ENCODE assay signal across 1 cellular context in the genomic region with DNA sequence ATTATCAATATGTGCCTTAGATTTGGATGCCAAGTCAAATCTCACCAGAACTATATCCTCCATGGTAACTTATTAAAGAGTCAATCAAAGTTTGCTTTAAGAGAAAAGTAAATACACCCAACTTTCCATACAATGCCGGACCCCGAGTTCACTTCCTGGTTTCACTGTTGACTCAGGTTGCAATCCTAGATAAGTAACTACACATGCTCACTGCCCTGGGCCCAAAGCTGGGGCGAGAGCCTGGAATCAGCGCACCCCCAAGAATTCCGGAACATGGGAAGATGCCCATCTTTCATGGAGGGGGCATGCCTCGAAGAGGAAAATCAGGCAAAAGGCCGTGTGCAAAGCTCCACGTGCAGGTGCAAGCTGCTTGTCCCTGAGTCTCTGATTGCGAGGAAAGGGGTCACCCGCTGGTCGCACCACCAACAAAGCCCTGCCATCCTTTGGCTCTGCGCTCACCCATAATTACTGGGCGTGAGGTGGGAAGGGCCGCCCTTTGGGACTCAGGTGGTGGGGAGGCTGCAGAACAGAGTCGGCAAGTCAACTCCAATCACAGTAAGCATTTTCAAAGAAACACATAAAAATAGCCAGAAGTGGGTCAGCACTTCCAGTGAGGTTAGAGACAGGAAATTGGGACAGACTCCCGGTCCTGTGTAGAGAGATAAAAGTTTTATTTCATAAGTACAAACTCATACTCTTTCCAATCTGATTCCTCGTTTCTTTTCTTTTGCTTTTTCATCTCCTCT.
TF ChIP-seq lines count a peak whose summit lies in the region.

No MANE protein-coding gene starts in this region.

TF ChIP-seq in GM12878, 131 proteins besides CTCF, POLR2A, EP300 and RAD21 (continued from another document and continues in another):
- no peak for TF ChIP-seq ZBTB40 (IDR thresholded peaks at IDR 0.05; ENCODE audit: borderline replicate concordance)
- TF ChIP-seq, protein P1, sequence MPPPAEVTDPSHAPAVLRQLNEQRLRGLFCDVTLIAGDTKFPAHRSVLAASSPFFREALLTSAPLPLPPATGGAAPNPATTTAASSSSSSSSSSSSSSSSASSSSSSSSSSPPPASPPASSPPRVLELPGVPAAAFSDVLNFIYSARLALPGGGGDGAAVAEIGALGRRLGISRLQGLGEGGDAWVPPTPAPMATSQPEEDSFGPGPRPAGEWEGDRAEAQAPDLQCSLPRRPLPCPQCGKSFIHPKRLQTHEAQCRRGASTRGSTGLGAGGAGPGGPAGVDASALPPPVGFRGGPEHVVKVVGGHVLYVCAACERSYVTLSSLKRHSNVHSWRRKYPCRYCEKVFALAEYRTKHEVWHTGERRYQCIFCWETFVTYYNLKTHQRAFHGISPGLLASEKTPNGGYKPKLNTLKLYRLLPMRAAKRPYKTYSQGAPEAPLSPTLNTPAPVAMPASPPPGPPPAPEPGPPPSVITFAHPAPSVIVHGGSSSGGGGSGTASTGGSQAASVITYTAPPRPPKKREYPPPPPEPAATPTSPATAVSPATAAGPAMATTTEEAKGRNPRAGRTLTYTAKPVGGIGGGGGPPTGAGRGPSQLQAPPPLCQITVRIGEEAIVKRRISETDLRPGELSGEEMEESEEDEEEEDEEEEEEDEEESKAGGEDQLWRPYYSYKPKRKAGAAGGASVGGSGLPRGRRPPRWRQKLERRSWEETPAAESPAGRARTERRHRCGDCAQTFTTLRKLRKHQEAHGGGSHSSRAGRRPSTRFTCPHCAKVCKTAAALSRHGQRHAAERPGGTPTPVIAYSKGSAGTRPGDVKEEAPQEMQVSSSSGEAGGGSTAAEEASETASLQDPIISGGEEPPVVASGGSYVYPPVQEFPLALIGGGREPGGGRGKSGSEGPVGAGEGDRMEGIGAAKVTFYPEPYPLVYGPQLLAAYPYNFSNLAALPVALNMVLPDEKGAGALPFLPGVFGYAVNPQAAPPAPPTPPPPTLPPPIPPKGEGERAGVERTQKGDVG (CRISPR knock-in tag; IDR thresholded peaks at IDR 0.05) = no peak
- TF ChIP-seq LARP7 (IDR thresholded peaks at IDR 0.05) = 0 out of 2 replicates have a peak, but pooled peaks have one; percentile 39
- TF ChIP-seq TBL1XR1 (IDR thresholded peaks at IDR 0.05; ENCODE audit: low read depth, low read length) = no peak
- no peak for TF ChIP-seq CHD2 (IDR thresholded peaks at IDR 0.05; ENCODE audit: borderline replicate concordance, low read depth, low read length)
- TF ChIP-seq CREM (IDR thresholded peaks at IDR 0.05; ENCODE audit: low read depth) = no peak
- TF ChIP-seq, protein P2, sequence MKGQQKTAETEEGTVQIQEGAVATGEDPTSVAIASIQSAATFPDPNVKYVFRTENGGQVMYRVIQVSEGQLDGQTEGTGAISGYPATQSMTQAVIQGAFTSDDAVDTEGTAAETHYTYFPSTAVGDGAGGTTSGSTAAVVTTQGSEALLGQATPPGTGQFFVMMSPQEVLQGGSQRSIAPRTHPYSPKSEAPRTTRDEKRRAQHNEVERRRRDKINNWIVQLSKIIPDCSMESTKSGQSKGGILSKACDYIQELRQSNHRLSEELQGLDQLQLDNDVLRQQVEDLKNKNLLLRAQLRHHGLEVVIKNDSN (IDR thresholded peaks at IDR 0.05; ENCODE audit: borderline replicate concordance, extremely low read length, insufficient read depth, low read depth, low read length) = no peak
- TF ChIP-seq EED (IDR thresholded peaks at IDR 0.05; ENCODE audit: low read depth) = peak; percentile 89
- no peak for TF ChIP-seq SMAD1 (IDR thresholded peaks at IDR 0.05; ENCODE audit: low read depth, partially characterized antibody)
- no peak for TF ChIP-seq MEF2B (IDR thresholded peaks at IDR 0.05; ENCODE audit: partially characterized antibody, poor library complexity, severe bottlenecking)
- TF ChIP-seq NR2C2 (IDR thresholded peaks at IDR 0.05; ENCODE audit: borderline replicate concordance, control insufficient read depth, insufficient read length, low read depth) = no peak
- TF ChIP-seq NBN (IDR thresholded peaks at IDR 0.05) = no peak
- TF ChIP-seq SP1 (IDR thresholded peaks at IDR 0.05; ENCODE audit: low read depth, low read length) = no peak
- no peak for TF ChIP-seq RELA (IDR thresholded peaks at IDR 0.05; ENCODE audit: borderline replicate concordance, partially characterized antibody)
- TF ChIP-seq SIN3A (IDR thresholded peaks at IDR 0.05; ENCODE audit: low read depth, low read length) = no peak
- TF ChIP-seq KLF5 (IDR thresholded peaks at IDR 0.05; ENCODE audit: partially characterized antibody) = no peak
- TF ChIP-seq, protein P3, sequence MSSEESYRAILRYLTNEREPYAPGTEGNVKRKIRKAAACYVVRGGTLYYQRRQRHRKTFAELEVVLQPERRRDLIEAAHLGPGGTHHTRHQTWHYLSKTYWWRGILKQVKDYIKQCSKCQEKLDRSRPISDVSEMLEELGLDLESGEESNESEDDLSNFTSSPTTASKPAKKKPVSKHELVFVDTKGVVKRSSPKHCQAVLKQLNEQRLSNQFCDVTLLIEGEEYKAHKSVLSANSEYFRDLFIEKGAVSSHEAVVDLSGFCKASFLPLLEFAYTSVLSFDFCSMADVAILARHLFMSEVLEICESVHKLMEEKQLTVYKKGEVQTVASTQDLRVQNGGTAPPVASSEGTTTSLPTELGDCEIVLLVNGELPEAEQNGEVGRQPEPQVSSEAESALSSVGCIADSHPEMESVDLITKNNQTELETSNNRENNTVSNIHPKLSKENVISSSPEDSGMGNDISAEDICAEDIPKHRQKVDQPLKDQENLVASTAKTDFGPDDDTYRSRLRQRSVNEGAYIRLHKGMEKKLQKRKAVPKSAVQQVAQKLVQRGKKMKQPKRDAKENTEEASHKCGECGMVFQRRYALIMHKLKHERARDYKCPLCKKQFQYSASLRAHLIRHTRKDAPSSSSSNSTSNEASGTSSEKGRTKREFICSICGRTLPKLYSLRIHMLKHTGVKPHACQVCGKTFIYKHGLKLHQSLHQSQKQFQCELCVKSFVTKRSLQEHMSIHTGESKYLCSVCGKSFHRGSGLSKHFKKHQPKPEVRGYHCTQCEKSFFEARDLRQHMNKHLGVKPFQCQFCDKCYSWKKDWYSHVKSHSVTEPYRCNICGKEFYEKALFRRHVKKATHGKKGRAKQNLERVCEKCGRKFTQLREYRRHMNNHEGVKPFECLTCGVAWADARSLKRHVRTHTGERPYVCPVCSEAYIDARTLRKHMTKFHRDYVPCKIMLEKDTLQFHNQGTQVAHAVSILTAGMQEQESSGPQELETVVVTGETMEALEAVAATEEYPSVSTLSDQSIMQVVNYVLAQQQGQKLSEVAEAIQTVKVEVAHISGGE (CRISPR knock-in tag; IDR thresholded peaks at IDR 0.05) = no peak
- TF ChIP-seq MLLT1 (IDR thresholded peaks at IDR 0.05) = 0 out of 2 replicates have a peak, but pooled peaks have one; percentile 32
- no peak for TF ChIP-seq IRF4 (IDR thresholded peaks at IDR 0.05; ENCODE audit: low read depth, low read length)
- TF ChIP-seq IKZF2 (IDR thresholded peaks at IDR 0.05) = peak; percentile 90
- TF ChIP-seq CBX5 (IDR thresholded peaks at IDR 0.05; ENCODE audit: low read depth) = no peak
- no peak for TF ChIP-seq ZSCAN29 (IDR thresholded peaks at IDR 0.05)
- TF ChIP-seq, protein P4, sequence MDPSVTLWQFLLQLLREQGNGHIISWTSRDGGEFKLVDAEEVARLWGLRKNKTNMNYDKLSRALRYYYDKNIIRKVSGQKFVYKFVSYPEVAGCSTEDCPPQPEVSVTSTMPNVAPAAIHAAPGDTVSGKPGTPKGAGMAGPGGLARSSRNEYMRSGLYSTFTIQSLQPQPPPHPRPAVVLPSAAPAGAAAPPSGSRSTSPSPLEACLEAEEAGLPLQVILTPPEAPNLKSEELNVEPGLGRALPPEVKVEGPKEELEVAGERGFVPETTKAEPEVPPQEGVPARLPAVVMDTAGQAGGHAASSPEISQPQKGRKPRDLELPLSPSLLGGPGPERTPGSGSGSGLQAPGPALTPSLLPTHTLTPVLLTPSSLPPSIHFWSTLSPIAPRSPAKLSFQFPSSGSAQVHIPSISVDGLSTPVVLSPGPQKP (IDR thresholded peaks at IDR 0.05; ENCODE audit: low read depth, low read length) = 0 out of 2 replicates have a peak, but pooled peaks have one; percentile 7
- TF ChIP-seq, protein P5, sequence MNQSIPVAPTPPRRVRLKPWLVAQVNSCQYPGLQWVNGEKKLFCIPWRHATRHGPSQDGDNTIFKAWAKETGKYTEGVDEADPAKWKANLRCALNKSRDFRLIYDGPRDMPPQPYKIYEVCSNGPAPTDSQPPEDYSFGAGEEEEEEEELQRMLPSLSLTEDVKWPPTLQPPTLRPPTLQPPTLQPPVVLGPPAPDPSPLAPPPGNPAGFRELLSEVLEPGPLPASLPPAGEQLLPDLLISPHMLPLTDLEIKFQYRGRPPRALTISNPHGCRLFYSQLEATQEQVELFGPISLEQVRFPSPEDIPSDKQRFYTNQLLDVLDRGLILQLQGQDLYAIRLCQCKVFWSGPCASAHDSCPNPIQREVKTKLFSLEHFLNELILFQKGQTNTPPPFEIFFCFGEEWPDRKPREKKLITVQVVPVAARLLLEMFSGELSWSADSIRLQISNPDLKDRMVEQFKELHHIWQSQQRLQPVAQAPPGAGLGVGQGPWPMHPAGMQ (IDR thresholded peaks at IDR 0.05; ENCODE audit: borderline replicate concordance) = no peak
- peak; percentile 93 for TF ChIP-seq IKZF1 (conservative IDR thresholded peaks at IDR 0.05)
- no peak for TF ChIP-seq SMAD5 (IDR thresholded peaks at IDR 0.05; ENCODE audit: low read depth)
- TF ChIP-seq, protein P6, sequence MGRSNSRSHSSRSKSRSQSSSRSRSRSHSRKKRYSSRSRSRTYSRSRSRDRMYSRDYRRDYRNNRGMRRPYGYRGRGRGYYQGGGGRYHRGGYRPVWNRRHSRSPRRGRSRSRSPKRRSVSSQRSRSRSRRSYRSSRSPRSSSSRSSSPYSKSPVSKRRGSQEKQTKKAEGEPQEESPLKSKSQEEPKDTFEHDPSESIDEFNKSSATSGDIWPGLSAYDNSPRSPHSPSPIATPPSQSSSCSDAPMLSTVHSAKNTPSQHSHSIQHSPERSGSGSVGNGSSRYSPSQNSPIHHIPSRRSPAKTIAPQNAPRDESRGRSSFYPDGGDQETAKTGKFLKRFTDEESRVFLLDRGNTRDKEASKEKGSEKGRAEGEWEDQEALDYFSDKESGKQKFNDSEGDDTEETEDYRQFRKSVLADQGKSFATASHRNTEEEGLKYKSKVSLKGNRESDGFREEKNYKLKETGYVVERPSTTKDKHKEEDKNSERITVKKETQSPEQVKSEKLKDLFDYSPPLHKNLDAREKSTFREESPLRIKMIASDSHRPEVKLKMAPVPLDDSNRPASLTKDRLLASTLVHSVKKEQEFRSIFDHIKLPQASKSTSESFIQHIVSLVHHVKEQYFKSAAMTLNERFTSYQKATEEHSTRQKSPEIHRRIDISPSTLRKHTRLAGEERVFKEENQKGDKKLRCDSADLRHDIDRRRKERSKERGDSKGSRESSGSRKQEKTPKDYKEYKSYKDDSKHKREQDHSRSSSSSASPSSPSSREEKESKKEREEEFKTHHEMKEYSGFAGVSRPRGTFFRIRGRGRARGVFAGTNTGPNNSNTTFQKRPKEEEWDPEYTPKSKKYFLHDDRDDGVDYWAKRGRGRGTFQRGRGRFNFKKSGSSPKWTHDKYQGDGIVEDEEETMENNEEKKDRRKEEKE (IDR thresholded peaks at IDR 0.05) = no peak
- no peak for TF ChIP-seq ZNF217 (IDR thresholded peaks at IDR 0.05)
- TF ChIP-seq YY1 (IDR thresholded peaks at IDR 0.05; ENCODE audit: low read depth, low read length) = no peak
- no peak for TF ChIP-seq PKNOX1 (IDR thresholded peaks at IDR 0.05)
